In the genomic region with DNA sequence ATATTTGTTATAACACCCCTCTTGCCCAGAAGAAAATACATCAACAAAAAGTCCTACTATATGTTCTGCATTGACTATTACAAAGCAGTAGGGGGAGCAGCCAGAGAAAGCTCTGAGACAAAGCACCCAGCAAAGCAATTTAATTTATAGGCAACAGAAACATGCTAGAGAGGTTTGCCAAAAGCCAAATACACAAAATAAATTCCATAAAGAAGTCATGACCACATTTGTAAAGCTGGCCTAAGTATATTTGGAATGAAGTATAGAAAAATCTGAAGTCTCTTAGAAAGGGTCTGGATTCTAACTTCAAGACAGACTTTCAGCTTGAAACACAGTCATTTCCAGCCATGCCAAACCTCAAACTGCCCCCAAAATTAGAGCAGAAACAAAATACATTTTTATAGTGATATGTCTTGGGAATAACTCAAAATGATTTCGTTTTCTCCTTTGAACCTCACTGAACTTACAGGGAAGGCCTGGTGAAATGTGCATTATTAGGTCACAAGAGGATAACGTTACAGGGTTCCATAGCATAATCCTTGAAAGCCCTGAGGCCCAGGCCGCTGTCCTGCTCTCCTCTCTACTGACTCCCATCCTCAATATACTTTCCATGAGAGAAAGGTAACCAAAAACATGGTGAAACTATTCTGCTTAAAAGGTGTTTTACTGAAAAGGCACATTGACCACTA, we compare ENCODE assay signal across 8 cellular contexts.
A peak's percentile ranks its signal among the peaks of the same experiment; 100 is the strongest.
DNase-seq lines count a peak whose midpoint lies in the region; ATAC-seq and TF ChIP-seq lines count a peak whose summit lies in the region.

No MANE protein-coding gene starts in this region.

- no peaks in the 10 kb centered on the region for H3K27me3 Mint-ChIP-seq in T-helper 1 cell treated with Interleukin-12 subunit alpha and Interleukin-12 subunit beta and Interleukin-4 antibody, amounts not matched to agents 30 μg/mL and 1 μg/mL, for 36 hours (ENCODE audit: low read depth)

- TF ChIP-seq POLR2A in gastrocnemius medialis (IDR thresholded peaks at IDR 0.05), result no peak

- H3K9me3 ChIP-seq in fibroblast of lung (ENCODE audit: control insufficient read depth, insufficient read depth, low read depth, low read length) (no peaks in the 10 kb centered on the region), gastrocnemius medialis (no peaks in the 10 kb centered on the region)

- H3K4me3 ChIP-seq in fibroblast of lung (replicated peaks in 1 of 4; ENCODE audit: control extremely low read depth in 1 of 4, insufficient read depth in 1 of 4, low read depth in 3 of 4, low read length in 4 of 4) (peak overlapping the region in 1 of 4 experiments; percentile 11), gastrocnemius medialis (peak overlapping the region in 3 of 4 donors; percentile 11 to 76 (median 33))

- peaks cover 5% of the 10 kb centered on the region for H3K9me3 Mint-ChIP-seq in T-helper 1 cell treated with Interleukin-12 subunit alpha and Interleukin-12 subunit beta and Interleukin-4 antibody, amounts not matched to agents 30 μg/mL and 1 μg/mL, for 36 hours

- H3K9ac ChIP-seq in fibroblast of lung (ENCODE audit: insufficient read depth, low read length), result no peak overlapping the region

- H3K79me2 ChIP-seq in fibroblast of lung (ENCODE audit: control insufficient read depth, insufficient read depth, low read length), result no peaks in the 10 kb centered on the region

- H3K4me1 ChIP-seq in fibroblast of lung (ENCODE audit: control insufficient read depth, extremely low read depth, insufficient read depth, low read length), result peaks cover 8% of the 10 kb centered on the region
- peaks cover 33 to 48% of the 10 kb centered on the region in 2 donors for H3K4me1 ChIP-seq in gastrocnemius medialis

- H3K4me1 Mint-ChIP-seq in T-helper 1 cell treated with Interleukin-12 subunit alpha and Interleukin-12 subunit beta and Interleukin-4 antibody, amounts not matched to agents 30 μg/mL and 1 μg/mL, for 36 hours (ENCODE audit: low read depth), result peaks cover 36% of the 10 kb centered on the region

- H4K20me1 ChIP-seq in fibroblast of lung (ENCODE audit: control insufficient read depth, extremely low read depth, insufficient read depth, low read length), result no peaks in the 10 kb centered on the region

- H3K27me3 ChIP-seq in fibroblast of lung (ENCODE audit: control insufficient read depth, insufficient read depth, low read length) (no peaks in the 10 kb centered on the region), gastrocnemius medialis (no peaks in the 10 kb centered on the region)

- TF ChIP-seq CTCF in fibroblast of lung (conservative IDR thresholded peaks at IDR 0.05 in 1 of 2, IDR thresholded peaks at IDR 0.05 in 1 of 2; ENCODE audit: low read depth in 1 of 2, low read length in 2 of 2) (peak; percentile 76 to 79), gastrocnemius medialis (IDR thresholded peaks at IDR 0.05 in 4 of 5, conservative IDR thresholded peaks at IDR 0.05 in 1 of 5) (peak; percentile 43 to 60 (median 53))

- peak overlapping the region; percentile 70 for H3K27ac Mint-ChIP-seq in T-helper 1 cell treated with Interleukin-12 subunit alpha and Interleukin-12 subunit beta and Interleukin-4 antibody, amounts not matched to agents 30 μg/mL and 1 μg/mL, for 36 hours

- DNase-seq in AML-193 (lab: John Stamatoyannopoulos, UW), result peak; percentile 64 to 74
- peak; percentile 4 for DNase-seq in GDM1 (lab: John Stamatoyannopoulos, UW)
- peak; percentile 27 to 88 for DNase-seq in fibroblast of lung (ENCODE audit: low read depth in 2 of 2)
- no peak for DNase-seq in gastrocnemius medialis
- no peak for DNase-seq in activated CD4-positive, CD25-positive, alpha-beta regulatory T cell (lab: John Stamatoyannopoulos, UW)

- peak overlapping the region; percentile 88 for H3K4me3 Mint-ChIP-seq in T-helper 1 cell treated with Interleukin-12 subunit alpha and Interleukin-12 subunit beta and Interleukin-4 antibody, amounts not matched to agents 30 μg/mL and 1 μg/mL, for 36 hours

- peak; percentile 67 for ATAC-seq in HG03575 (IDR thresholded peaks at IDR 0.05; ENCODE audit: extremely low read depth, insufficient number of reproducible peaks, low FRiP score, unreplicated experiment)
- no peak for ATAC-seq in gastrocnemius medialis
- no peak for ATAC-seq in GM19395 (IDR thresholded peaks at IDR 0.05; ENCODE audit: unreplicated experiment)

- H3K27ac ChIP-seq in fibroblast of lung (ENCODE audit: insufficient read depth, low read length) (no peak overlapping the region), gastrocnemius medialis (peak overlapping the region; percentile 83 to 93 (median 91))

- H3K36me3 ChIP-seq in fibroblast of lung (ENCODE audit: control insufficient read depth, insufficient read depth, low read length), result no peaks in the 10 kb centered on the region
- no peaks in the 10 kb centered on the region for H3K36me3 ChIP-seq in gastrocnemius medialis

- in situ Hi-C loops in gastrocnemius medialis (cut with MboI; ENCODE audit: low sequenced_read_pairs in 4 of 4), result loop anchor here (10.0 to 25.0 kb wide), 2 partner anchors 140 to 328 kb away; no protein-coding TSS in a partner anchor

- H3K36me3 Mint-ChIP-seq in T-helper 1 cell treated with Interleukin-12 subunit alpha and Interleukin-12 subunit beta and Interleukin-4 antibody, amounts not matched to agents 30 μg/mL and 1 μg/mL, for 36 hours (ENCODE audit: low read depth), result peaks cover 61% of the 10 kb centered on the region

- H3K4me2 ChIP-seq in fibroblast of lung (ENCODE audit: extremely low read depth, insufficient read depth, low read length), result no peak overlapping the region

- no peak overlapping the region for H2AFZ ChIP-seq in fibroblast of lung (ENCODE audit: low read length)

- intact Hi-C loops in gastrocnemius medialis (cut with DNase I; ENCODE audit: low total_unique reads), result loop anchor here (1.0 to 5.0 kb wide), 4 partner anchors 113 to 333 kb away; no protein-coding TSS in a partner anchor

Comparison
In these comparisons a context has a peak if more than half of its experiments do, and no peak if none do; other contexts are left out.
1. DNase-seq: peak in AML-193 (2 of 2), GDM1 (single experiment) and fibroblast of lung (2 of 2); none in gastrocnemius medialis (0 of 2) and activated CD4-positive, CD25-positive, alpha-beta regulatory T cell (0 of 4).